ENCODE assay signal across 1 cellular context in genomic region chr6:99612551-99613397, GRCh38.
TF ChIP-seq lines count a peak whose summit lies in the region.

No MANE protein-coding gene starts in this region.

TF ChIP-seq in HepG2, 621 proteins besides CTCF, POLR2A, EP300 and RAD21 (continued from another document):
- TF ChIP-seq MLX (CRISPR knock-in tag; IDR thresholded peaks at IDR 0.05) = no peak
- no peak for TF ChIP-seq ZNF773 (CRISPR knock-in tag; IDR thresholded peaks at IDR 0.05; ENCODE audit: borderline replicate concordance)
- no peak for TF ChIP-seq DPF2 (CRISPR knock-in tag; IDR thresholded peaks at IDR 0.05; ENCODE audit: borderline replicate concordance, low read depth)
- no peak for TF ChIP-seq SKIL (CRISPR knock-in tag; IDR thresholded peaks at IDR 0.05; ENCODE audit: borderline replicate concordance)
- no peak for TF ChIP-seq ZNF790 (CRISPR knock-in tag; IDR thresholded peaks at IDR 0.05; ENCODE audit: borderline replicate concordance)
- no peak for TF ChIP-seq SNAPC2 (CRISPR knock-in tag; IDR thresholded peaks at IDR 0.05)
- TF ChIP-seq TAF15 (IDR thresholded peaks at IDR 0.05; ENCODE audit: low read depth, low read length, poor library complexity, severe bottlenecking) = no peak
- TF ChIP-seq ZNF317 (CRISPR knock-in tag; IDR thresholded peaks at IDR 0.05) = no peak
- TF ChIP-seq IKZF1 (IDR thresholded peaks at IDR 0.05) = no peak
- no peak for TF ChIP-seq ZNF326 (CRISPR knock-in tag; IDR thresholded peaks at IDR 0.05; ENCODE audit: borderline replicate concordance)
